In genomic region chr14:68376067-68376810, GRCh38 we compare ENCODE assay signal across 13 cellular contexts.
DNase-seq lines count a peak whose midpoint lies in the region; ATAC-seq and TF ChIP-seq lines count a peak whose summit lies in the region.
"Had no signal": no experiment of that assay in that cellular context is flagged by ENCODE, and none has a peak within 500 bp of the region (broad histone marks: within the 10 kb centered on the region; RNA-seq: fewer than 3 reads in every experiment).

No MANE protein-coding gene starts in this region.

- peaks cover 6% of the 10 kb centered on the region for H3K27me3 Mint-ChIP-seq in nephron progenitor cell (ENCODE audit: low read depth, poor library complexity)
- H3K27me3 Mint-ChIP-seq: IgD-negative memory B cell had no signal

- H3K4me1 ChIP-seq in BLaER1 treated with 17β-estradiol and CSF1 and Interleukin-3, amounts not matched to agents 10 nM and 100 nM, result peaks cover 36 to 90% (median 52%) of the 10 kb centered on the region in 10 experiments
- no peaks in the 10 kb centered on the region for H3K4me1 ChIP-seq in prostate gland (replicated peaks)

- peak overlapping the region in 10 of 11 experiments; percentile 57 to 93 (median 76); a peak in 19 of 22 replicates for H3K27ac ChIP-seq in BLaER1 treated with 17β-estradiol and CSF1 and Interleukin-3, amounts not matched to agents 10 nM and 100 nM
- H3K27ac ChIP-seq in dorsolateral prefrontal cortex (peak overlapping the region in 46 of 59 donors; percentile 13 to 85 (median 65)), prostate gland (peak overlapping the region; percentile 6 to 18)

- intact Hi-C loops in dorsolateral prefrontal cortex (cut with DNase I) (loop anchor here in 1 of 2 donors (10.0 kb wide), 1 partner anchor 131 kb away; no protein-coding TSS in a partner anchor), prostate gland (cut with DNase I) (no loop called here)

- H3K9me3 ChIP-seq in BLaER1 treated with 17β-estradiol and CSF1 and Interleukin-3, amounts not matched to agents 10 nM and 100 nM (replicated peaks in 1 of 11), result peaks cover 6 to 23% (median 18%) of the 10 kb centered on the region in 11 experiments; a peak in 18 of 22 replicates
- no peaks in the 10 kb centered on the region for H3K9me3 ChIP-seq in prostate gland

- TF ChIP-seq POLR2A in prostate gland (IDR thresholded peaks at IDR 0.05), result no peak

- H3K4me2 ChIP-seq in BLaER1 treated with 17β-estradiol and CSF1 and Interleukin-3, amounts not matched to agents 10 nM and 100 nM, result peak overlapping the region; percentile 47 to 90 (median 61)

- H3K27me3 ChIP-seq in BLaER1 treated with 17β-estradiol and CSF1 and Interleukin-3, amounts not matched to agents 10 nM and 100 nM, result no peaks in the 10 kb centered on the region
- H3K27me3 ChIP-seq in dorsolateral prefrontal cortex (no peaks in the 10 kb centered on the region), prostate gland (replicated peaks; ENCODE audit: insufficient read depth) (no peaks in the 10 kb centered on the region)

- H3K9me3 Mint-ChIP-seq in nephron progenitor cell, result peaks cover 16% of the 10 kb centered on the region

- H3K27ac Mint-ChIP-seq in nephron progenitor cell, result no peak overlapping the region

- peaks cover 45% of the 10 kb centered on the region for H3K4me1 Mint-ChIP-seq in nephron progenitor cell

- no peaks in the 10 kb centered on the region for H4K20me1 ChIP-seq in BLaER1 treated with 17β-estradiol and CSF1 and Interleukin-3, amounts not matched to agents 10 nM and 100 nM

- no peak for ATAC-seq in HG03460 (IDR thresholded peaks at IDR 0.05; ENCODE audit: unreplicated experiment)
- ATAC-seq: esophagus mucosa had no signal

- peaks cover 9% of the 10 kb centered on the region for H3K36me3 Mint-ChIP-seq in nephron progenitor cell (ENCODE audit: low read depth)

- TF ChIP-seq CTCF in dorsolateral prefrontal cortex (IDR thresholded peaks at IDR 0.05 in 54 of 56, conservative IDR thresholded peaks at IDR 0.05 in 2 of 56; ENCODE audit: low read depth in 1 of 56, partially characterized antibody in 56 of 56) (no peak), prostate gland (IDR thresholded peaks at IDR 0.05) (no peak), nephron progenitor cell (IDR thresholded peaks at IDR 0.05) (no peak)

- WGBS in prostate gland, result 59% methylated on average over 2 of the region's 2 CpGs

- no peaks in the 10 kb centered on the region for H3K36me3 ChIP-seq in BLaER1 treated with 17β-estradiol and CSF1 and Interleukin-3, amounts not matched to agents 10 nM and 100 nM
- H3K36me3 ChIP-seq in prostate gland, result no peaks in the 10 kb centered on the region

- DNase-seq in LHCN-M2 (ENCODE audit: low read depth) (peak; percentile 82), dorsolateral prefrontal cortex (no peak), prostate gland (ENCODE audit: low spot score) (peak; percentile 73), Ammon's horn (ENCODE audit: low spot score) (no peak), nephron progenitor cell (no peak), DMS79 treated with DMSO at 0.1 percent for 48 hours (lab: John Stamatoyannopoulos, UW) (no peak)
- DNase-seq: activated CD4-positive, alpha-beta T cell treated with anti-CD3 and anti-CD28 coated beads for 4 hours; kidney; NCI-H226 had no signal

- peak overlapping the region in 4 of 11 experiments; percentile 59 to 77 (median 68); a peak in 5 of 22 replicates for H3K9ac ChIP-seq in BLaER1 treated with 17β-estradiol and CSF1 and Interleukin-3, amounts not matched to agents 10 nM and 100 nM

- no peak overlapping the region for H3K4me3 Mint-ChIP-seq in nephron progenitor cell

- H3K4me3 ChIP-seq in BLaER1 treated with 17β-estradiol and CSF1 and Interleukin-3, amounts not matched to agents 10 nM and 100 nM, result no peak overlapping the region
- H3K4me3 ChIP-seq in dorsolateral prefrontal cortex (no peak overlapping the region), prostate gland (no peak overlapping the region)

Comparison
In these comparisons a context has a peak if more than half of its experiments do, and no peak if none do; other contexts are left out.
1. H3K27ac ChIP-seq: peak in every context shown above with its lines; median percentile 76 in BLaER1 treated with 17β-estradiol and CSF1 and Interleukin-3, amounts not matched to agents 10 nM and 100 nM; 65 in dorsolateral prefrontal cortex; 12 in prostate gland.
2. DNase-seq: peak in LHCN-M2 (single experiment) and prostate gland (single experiment); none in dorsolateral prefrontal cortex (0 of 10), Ammon's horn (single experiment), nephron progenitor cell (single experiment) and DMS79 treated with DMSO at 0.1 percent for 48 hours (single experiment).